In the genomic region with DNA sequence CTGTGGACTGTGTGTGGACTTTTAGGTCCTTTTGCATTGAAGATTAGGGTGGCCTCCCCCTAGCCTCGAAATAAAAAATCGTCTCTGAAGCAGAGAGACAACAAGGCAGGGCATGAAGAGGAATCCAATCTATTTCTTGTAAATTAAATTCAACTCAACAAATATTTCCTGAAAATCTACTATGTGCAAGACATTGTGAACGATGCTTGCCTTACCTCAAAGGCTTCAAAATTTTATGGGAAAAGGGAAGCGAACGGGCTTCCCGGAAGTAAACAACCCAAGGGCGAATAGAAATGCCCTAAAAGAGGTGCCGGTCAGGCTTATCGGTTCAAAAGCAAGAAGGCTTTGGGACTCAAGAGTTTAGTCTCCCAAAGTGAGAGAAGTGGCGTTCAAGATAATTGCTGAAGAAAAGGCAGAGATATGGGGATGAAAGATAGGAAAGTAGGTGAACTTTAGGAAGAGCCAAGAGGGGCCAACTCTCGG, we compare ENCODE assay signal across 8 cellular contexts. TPM values are rescaled to one million over a fixed set of nuclear protein-coding genes. Genes with fewer than 3 reads are reported as not detected.
DNase-seq lines count a peak whose midpoint lies in the region; ATAC-seq, FAIRE-seq and TF ChIP-seq lines count a peak whose summit lies in the region.

No MANE protein-coding gene starts in this region.

- no peaks in the 10 kb centered on the region for H3K9me3 Mint-ChIP-seq in T-cell

- peak; percentile 88 for DNase-seq in DMS79 treated with DMSO at 0.1 percent for 48 hours (lab: John Stamatoyannopoulos, UW)
- no peak for DNase-seq in DMS79 (lab: John Stamatoyannopoulos, UW)
- no peak for DNase-seq in T-cell
- DNase-seq in fibroblast of villous mesenchyme (ENCODE audit: low read depth): peak; percentile 55
- no peak for DNase-seq in retinal pigment epithelial cell (ENCODE audit: low read depth)
- no peak for DNase-seq in AG20443 (ENCODE audit: low spot score)
- no peak for DNase-seq in urothelium cell line (ENCODE audit: low spot score)

- peaks cover 27 to 40% (median 39%) of the 10 kb centered on the region in 3 donors for H3K4me1 Mint-ChIP-seq in T-cell

- H3K27ac Mint-ChIP-seq in T-cell: peak overlapping the region; percentile 92 to 93

- peak; percentile 2 for ATAC-seq in HG03432 (IDR thresholded peaks at IDR 0.05; ENCODE audit: unreplicated experiment)
- no peak for ATAC-seq in T-cell (replicated peaks in 1 of 4)

- TF ChIP-seq CTCF in fibroblast of villous mesenchyme (IDR thresholded peaks at IDR 0.05; ENCODE audit: insufficient read depth, low read depth, low read length): no peak
- no peak for TF ChIP-seq CTCF in retinal pigment epithelial cell (conservative IDR thresholded peaks at IDR 0.05; ENCODE audit: low read depth, low read length)

- H3K4me3 ChIP-seq in fibroblast of villous mesenchyme (ENCODE audit: low read depth, low read length) (peak overlapping the region; percentile 71), retinal pigment epithelial cell (ENCODE audit: low read length) (peak overlapping the region; percentile 83)

- CTCF ChIA-PET in T-cell (lab: Charles Lee): interaction anchor here in 1 of 2 donors (1.7 kb wide), 1 partner anchor 48 kb away, joined by 5 read pairs; a partner anchor contains a TSS

- peak overlapping the region; percentile 93 to 98 (median 93) for H3K4me3 Mint-ChIP-seq in T-cell

- H3K36me3 Mint-ChIP-seq in T-cell: no peaks in the 10 kb centered on the region

- FAIRE-seq in urothelium cell line (lab: Jason Lieb, UNC): no peak

- POLR2A ChIA-PET in T-cell (lab: Charles Lee): interaction anchor here (0.5 to 1.0 kb wide), 2 partner anchors 148 to 337 kb away, joined by 3 to 7 read pairs; no protein-coding TSS in a partner anchor

- H3K27me3 Mint-ChIP-seq in T-cell: no peaks in the 10 kb centered on the region

RNA-seq across cellular contexts. Expression of a gene that starts 0.5 kb away (rescaled TPM):
- total RNA-seq in T-cell (under 1 TPM; 0.15 to 0.41 (median 0.23) TPM), fibroblast of villous mesenchyme (2.6 and 3.5 TPM in 2 replicates)

RNA-seq across cellular contexts. Expression of a gene that starts 0.8 kb away (rescaled TPM):
- 10 to 100 TPM in 4 of 5 donors, 1 to 10 TPM in 1; 9.9 to 22.7 (median 17.4) TPM for total RNA-seq in T-cell
- total RNA-seq in fibroblast of villous mesenchyme: 21.6 and 30.2 TPM in 2 replicates

RNA-seq across cellular contexts. Expression of a gene that starts 48.2 kb away (rescaled TPM):
- total RNA-seq in T-cell (1 to 10 TPM in 3 of 5 donors, under 1 TPM in 2; 0.72 to 2.3 (median 1.6) TPM), fibroblast of villous mesenchyme (0.64 and 1.3 TPM in 2 replicates)

Comparison
In these comparisons a context has a peak if more than half of its experiments do, and no peak if none do; other contexts are left out.
1. DNase-seq: peak in DMS79 treated with DMSO at 0.1 percent for 48 hours (single experiment) and fibroblast of villous mesenchyme (single experiment); none in DMS79 (single experiment), T-cell (0 of 34), retinal pigment epithelial cell (single experiment), AG20443 (single experiment) and urothelium cell line (single experiment).